1 cellular context compared by ENCODE assay signal in genomic region chr9:69570091-69570451, GRCh38.
TF ChIP-seq lines count a peak whose summit lies in the region.

No MANE protein-coding gene starts in this region.

TF ChIP-seq in IMR-90, 13 proteins besides CTCF, POLR2A, EP300 and RAD21 (continued from another document):
- TF ChIP-seq MXI1 (IDR thresholded peaks at IDR 0.05; ENCODE audit: borderline replicate concordance, low read depth, low read length): no peak
- no peak for TF ChIP-seq FOS (IDR thresholded peaks at IDR 0.05; ENCODE audit: low read depth, low read length)
